In the genomic region with DNA sequence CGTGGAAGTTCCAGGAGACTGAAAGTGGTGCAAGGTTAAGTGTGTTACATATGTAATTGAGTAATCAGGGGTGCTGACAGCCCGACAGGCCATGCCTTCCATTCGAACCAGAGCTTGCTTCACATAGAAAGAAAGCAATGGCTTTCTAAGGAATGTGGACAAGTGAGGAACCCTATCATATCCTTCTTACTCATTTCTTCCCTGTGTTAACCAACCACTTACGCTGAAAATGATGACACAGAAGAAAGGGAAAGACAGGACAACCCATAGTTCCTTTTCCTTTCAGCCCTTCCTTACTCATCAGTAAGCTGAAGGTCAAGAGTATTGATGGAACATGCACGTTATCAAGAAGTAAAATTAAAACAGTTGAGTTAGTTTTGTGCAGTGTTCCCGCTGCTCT, we compare ENCODE assay signal across 25 cellular contexts. TPM values are rescaled to one million over a fixed set of nuclear protein-coding genes. Genes with fewer than 3 reads are reported as not detected.
"Had no signal": no experiment of that assay in that cellular context is flagged by ENCODE, and none has a peak within 500 bp of the region (broad histone marks: within the 10 kb centered on the region; RNA-seq: fewer than 3 reads in every experiment).

No MANE protein-coding gene starts in this region.

- H3K27me3 ChIP-seq: ovary, right atrium auricular region, right lobe of liver, tibial nerve, vagina had no signal

- H3K36me3 ChIP-seq: ovary, right atrium auricular region, right lobe of liver, tibial nerve, vagina had no signal

- ATAC-seq: left cardiac atrium; left lobe of liver; mucosa of descending colon; naive thymus-derived CD4-positive, alpha-beta T cell; right lobe of liver; stimulated activated naive CD8-positive, alpha-beta T cell treated with anti-CD3 and anti-CD28 coated beads, Interleukin-15, amount 100 ng/mL, for 72 hours had no signal

- H3K9me3 ChIP-seq: mucosa of descending colon, ovary, right atrium auricular region, right lobe of liver, tibial nerve, vagina had no signal

- DNase-seq: hippocampal formation; kidney glomerular epithelial cell; left cardiac atrium; midbrain; mucosa of descending colon; naive thymus-derived CD4-positive, alpha-beta T cell; ovary; right lobe of liver; stimulated activated CD4-positive, alpha-beta T cell treated with anti-CD3 and anti-CD28 coated beads, Interleukin-1b, Interleukin-23, amount 100 ng/mL, for 48 hours; stimulated activated CD4-positive, alpha-beta T cell treated with anti-CD3 and anti-CD28 coated beads, Interleukin-2, amount 100 ng/mL, for 48 hours; stimulated activated CD4-positive, alpha-beta T cell treated with anti-CD3 and anti-CD28 coated beads, Interleukin-4, amount 100 ng/mL, for 4 hours; stimulated activated CD8-positive, alpha-beta memory T cell treated with anti-CD3 and anti-CD28 coated beads, Interleukin-4, amount 100 ng/mL, for 48 hours; stimulated activated naive CD4-positive, alpha-beta T cell treated with Interleukin-2 at 50 U/mL for 16 hours; stimulated activated naive CD8-positive, alpha-beta T cell treated with anti-CD3 and anti-CD28 coated beads, Interleukin-15, amount 100 ng/mL, for 72 hours; substantia nigra had no signal

- H3K27ac ChIP-seq: ovary, right atrium auricular region, right lobe of liver, tibial nerve, vagina had no signal

- H3K4me2 ChIP-seq: smooth muscle cell had no signal

- H3K4me1 ChIP-seq: right atrium auricular region, right lobe of liver, vagina had no signal

- H3K4me3 ChIP-seq: lung, mucosa of descending colon, ovary, right atrium auricular region, right lobe of liver, smooth muscle cell, tibial nerve, vagina had no signal

RNA-seq across cellular contexts. Expression of a gene that starts 48.1 kb away (rescaled TPM):
- total RNA-seq: myocyte, pulmonary artery endothelial cell, renal cortical epithelial cell had no signal
- polyA plus RNA-seq: keratinocyte had no signal
